In genomic region chr20:17969884-17970409, GRCh38 we compare ENCODE assay signal across 8 cellular contexts. TPM values are rescaled to one million over a fixed set of nuclear protein-coding genes. Genes with fewer than 3 reads are reported as not detected.
DNase-seq lines count a peak whose midpoint lies in the region; ATAC-seq, FAIRE-seq and TF ChIP-seq lines count a peak whose summit lies in the region.

No MANE protein-coding gene starts in this region.

- peaks cover 4 to 9% of the 10 kb centered on the region in 2 donors for H3K36me3 Mint-ChIP-seq in CD14-positive monocyte
- H3K36me3 Mint-ChIP-seq in central memory CD8-positive, alpha-beta T cell (ENCODE audit: insufficient read depth) = peaks cover 19% of the 10 kb centered on the region

- intact Hi-C loops in CD14-positive monocyte (cut with micrococcal nuclease) (loop anchor here (5.0 to 10.0 kb wide), 3 partner anchors 172 to 315 kb away; partner anchors contain the start of genes RRBP1 (in 2 of the 2) and ZNF133 (in 1 of the 2)), left lung (cut with DNase I) (no loop called here)

- H3K9me3 Mint-ChIP-seq in CD14-positive monocyte = peaks cover 0 to 1% (median 0%) of the 10 kb centered on the region in 7 donors
- H3K9me3 Mint-ChIP-seq in central memory CD8-positive, alpha-beta T cell = no peaks in the 10 kb centered on the region

- peaks cover 73% of the 10 kb centered on the region for H3K4me1 Mint-ChIP-seq in CD14-positive monocyte
- peaks cover 70% of the 10 kb centered on the region for H3K4me1 Mint-ChIP-seq in central memory CD8-positive, alpha-beta T cell

- H3K4me1 ChIP-seq in left lung (peaks cover 33 to 71% of the 10 kb centered on the region in 2 donors), stomach smooth muscle (ENCODE audit: control insufficient read depth, insufficient read depth, low read length) (peaks cover 15% of the 10 kb centered on the region)

- H3K36me3 ChIP-seq in left lung = no peaks in the 10 kb centered on the region
- no peaks in the 10 kb centered on the region for H3K36me3 ChIP-seq in stomach smooth muscle (ENCODE audit: control insufficient read depth in 2 of 2, insufficient read depth in 2 of 2, low read length in 2 of 2)

- no peak for ATAC-seq in central memory CD8-positive, alpha-beta T cell (replicated peaks; ENCODE audit: extremely low read depth, poor library complexity, severe bottlenecking)
- peak; percentile 1 for ATAC-seq in left lung
- ATAC-seq in HG02870 (IDR thresholded peaks at IDR 0.05; ENCODE audit: unreplicated experiment) = no peak
- ATAC-seq in GM18517 (IDR thresholded peaks at IDR 0.05; ENCODE audit: unreplicated experiment) = no peak

- DNase-seq in CD14-positive monocyte (ENCODE audit: low spot score) (peak; percentile 77), GM19239 (ENCODE audit: insufficient read length, low spot score) (no peak), SIG-M5 treated with dmso at 0.1 percent for 504 hours (lab: John Stamatoyannopoulos, UW; ENCODE audit: unreplicated experiment) (peak; percentile 97), left lung (peak in 1 of 2 donors; percentile 66)
- DNase-seq in central memory CD8-positive, alpha-beta T cell (ENCODE audit: low spot score in 2 of 2) = no peak

- H3K4me3 ChIP-seq in left lung (peak overlapping the region; percentile 82 to 96), stomach smooth muscle (ENCODE audit: low read length in 2 of 2) (peak overlapping the region; percentile 93 to 95)

- H3K27me3 ChIP-seq in left lung (no peaks in the 10 kb centered on the region), stomach smooth muscle (ENCODE audit: control insufficient read depth in 1 of 2, insufficient read depth in 2 of 2, low read length in 2 of 2) (no peaks in the 10 kb centered on the region)

- peak overlapping the region; percentile 97 to 100 (median 99) for H3K27ac Mint-ChIP-seq in CD14-positive monocyte
- peak overlapping the region; percentile 93 for H3K27ac Mint-ChIP-seq in central memory CD8-positive, alpha-beta T cell (ENCODE audit: low read depth)

- peak overlapping the region; percentile 77 to 93 for H3K9ac ChIP-seq in stomach smooth muscle (ENCODE audit: low read length in 2 of 2)

- H3K27ac ChIP-seq in left lung (peak overlapping the region; percentile 97 to 99), stomach smooth muscle (ENCODE audit: low read length) (peak overlapping the region; percentile 89)

- H3K27me3 Mint-ChIP-seq in CD14-positive monocyte (ENCODE audit: low read depth in 3 of 3) = no peaks in the 10 kb centered on the region
- H3K27me3 Mint-ChIP-seq in central memory CD8-positive, alpha-beta T cell = no peaks in the 10 kb centered on the region

- H3K9me3 ChIP-seq in left lung (no peaks in the 10 kb centered on the region), stomach smooth muscle (ENCODE audit: control insufficient read depth in 2 of 2, low read length in 2 of 2) (no peaks in the 10 kb centered on the region)

- TF ChIP-seq CTCF in CD14-positive monocyte (IDR thresholded peaks at IDR 0.05) (no peak), left lung (IDR thresholded peaks at IDR 0.05) (no peak)

- peak; percentile 95 for FAIRE-seq in GM19239 (lab: Jason Lieb, UNC)

- peak overlapping the region; percentile 88 to 99 for H3K4me3 Mint-ChIP-seq in CD14-positive monocyte
- peak overlapping the region; percentile 92 for H3K4me3 Mint-ChIP-seq in central memory CD8-positive, alpha-beta T cell

RNA-seq across cellular contexts. Expression of gene MGME1, which starts 1.1 kb away (rescaled TPM):
- 10 to 100 TPM in 1 of 2 donors, 1 to 10 TPM in 1; 2.5 to 13.4 TPM for polyA plus RNA-seq in CD14-positive monocyte
- 10 to 100 TPM; 13.3 to 13.4 TPM for total RNA-seq in left lung

RNA-seq across cellular contexts. Expression of gene SNX5, which starts 1.4 kb away (rescaled TPM):
- polyA plus RNA-seq in CD14-positive monocyte = 10 to 100 TPM; 55.6 to 66.1 TPM
- 10 to 100 TPM; 82.0 to 87.0 TPM for total RNA-seq in left lung

Comparison
In these comparisons a context has a peak if more than half of its experiments do, and no peak if none do; other contexts are left out.
1. DNase-seq: peak in CD14-positive monocyte (single experiment) and SIG-M5 treated with dmso at 0.1 percent for 504 hours (single experiment); none in GM19239 (single experiment) and central memory CD8-positive, alpha-beta T cell (0 of 2).
2. intact Hi-C loops: an anchor here in CD14-positive monocyte (5.0 to 10.0 kb wide); none called in left lung.